ENCODE assay signal across 8 cellular contexts in genomic region chr4:176319704-176320339, GRCh38. TPM values are rescaled to one million over a fixed set of nuclear protein-coding genes. Genes with fewer than 3 reads are reported as not detected.
DNase-seq lines count a peak whose midpoint lies in the region; ATAC-seq and TF ChIP-seq lines count a peak whose summit lies in the region.

SPCS3 (plus strand) TSS chr4:176319966; CDS start chr4:176320077, 111 bp downstream.

- H3K27me3 ChIP-seq in right atrium auricular region, result no peaks in the 10 kb centered on the region
- no peaks in the 10 kb centered on the region for H3K27me3 ChIP-seq in uterus

- H3K27ac ChIP-seq in right atrium auricular region (peak within 1 kb of the TSS; percentile 95 to 99), uterus (peak within 1 kb of the TSS; percentile 98 to 99)

- H3K4me1 ChIP-seq in right atrium auricular region, result peaks cover 0 to 48% of the 10 kb centered on the region in 2 donors
- H3K4me1 ChIP-seq in uterus, result peaks cover 0 to 4% of the 10 kb centered on the region in 2 donors

- no peaks in the 10 kb centered on the region for H3K36me3 ChIP-seq in right atrium auricular region
- no peaks in the 10 kb centered on the region for H3K36me3 ChIP-seq in uterus

- H3K9me3 ChIP-seq in right atrium auricular region (no peaks in the 10 kb centered on the region), uterus (no peaks in the 10 kb centered on the region)

- TF ChIP-seq POLR2A in uterus (IDR thresholded peaks at IDR 0.05), result peak; percentile 87 to 95

- DNase-seq in NCI-H187 treated with DMSO at 0.1 percent for 48 hours (lab: John Stamatoyannopoulos, UW) (peak; percentile 25), anterior cingulate cortex (lab: John Stamatoyannopoulos, UW) (peak; percentile 55 to 96 (median 92)), right atrium auricular region (ENCODE audit: low spot score) (peak; percentile 96), pulmonary artery endothelial cell (ENCODE audit: low read depth, low spot score) (peak; percentile 79), uterus (peak; percentile 95)

- intact Hi-C loops in T-helper 2 cell treated with Interferon-gamma antibody and Interleukin-4, amounts not matched to agents 100 ng/mL and 5 ng/mL, for 36 hours (cut with micrococcal nuclease), result loop anchor here (1.0 to 5.0 kb wide), 3 partner anchors 125 to 1122 kb away; partner anchors contain the start of genes AGA, NEIL3 and SPATA4
- intact Hi-C loops in uterus (cut with DNase I; ENCODE audit: low total_unique reads), result loop anchor here (10.0 kb wide), 1 partner anchor 125 kb away; the partner anchor contains the start of gene SPATA4

- TF ChIP-seq CTCF in right atrium auricular region (IDR thresholded peaks at IDR 0.05) (no peak), uterus (IDR thresholded peaks at IDR 0.05) (no peak)

- ATAC-seq in GM18499 (IDR thresholded peaks at IDR 0.05; ENCODE audit: insufficient read depth, unreplicated experiment), result peak; percentile 56
- peak; percentile 88 for ATAC-seq in HG02943 (IDR thresholded peaks at IDR 0.05; ENCODE audit: low read depth, unreplicated experiment)

- H3K4me3 ChIP-seq in right atrium auricular region, result peak within 1 kb of the TSS; percentile 88 to 93
- peak within 1 kb of the TSS; percentile 84 to 93 for H3K4me3 ChIP-seq in uterus

RNA-seq across cellular contexts. Expression of gene SPCS3, which starts in this region (rescaled TPM):
- total RNA-seq in T-helper 2 cell treated with Interferon-gamma antibody and Interleukin-4, amounts not matched to agents 100 ng/mL and 5 ng/mL, for 36 hours, result 237 and 244 TPM in 2 replicates
- total RNA-seq in right atrium auricular region (10 to 100 TPM; 45.7 to 55.0 TPM), pulmonary artery endothelial cell (135 and 145 TPM in 2 replicates), uterus (100 to 1,000 TPM in 3 of 4 donors, 10 to 100 TPM in 1; 37.9 to 160 (median 115) TPM)

Comparison
In these comparisons a context has a peak if more than half of its experiments do, and no peak if none do; other contexts are left out.
1. Peak in every context shown above with its lines: DNase-seq, ATAC-seq, H3K4me3 ChIP-seq and H3K27ac ChIP-seq.
2. DNase-seq: peak in every context shown above with its lines; median percentile 96 in right atrium auricular region; 95 in uterus; 92 in anterior cingulate cortex; 79 in pulmonary artery endothelial cell; 25 in NCI-H187 treated with DMSO at 0.1 percent for 48 hours.